Comparison of ENCODE assay signal across 16 cellular contexts in genomic region chr18:57029761-57030160, GRCh38.
DNase-seq lines count a peak whose midpoint lies in the region; ATAC-seq, FAIRE-seq and TF ChIP-seq lines count a peak whose summit lies in the region.
"Had no signal": no experiment of that assay in that cellular context is flagged by ENCODE, and none has a peak within 500 bp of the region (broad histone marks: within the 10 kb centered on the region; RNA-seq: fewer than 3 reads in every experiment).

No MANE protein-coding gene starts in this region.

- DNase-seq in NCI-H1417 (lab: John Stamatoyannopoulos, UW), result peak; percentile 22 to 66 (median 34)
- no peak for DNase-seq in NCI-H1417 treated with DMSO at 0.1 percent for 48 hours (lab: John Stamatoyannopoulos, UW)
- DNase-seq in NCI-H2171 (lab: John Stamatoyannopoulos, UW), result peak; percentile 96
- DNase-seq in GM12878 (ENCODE audit: low read depth, low spot score), result no peak
- DNase-seq in retinal pigment epithelial cell (ENCODE audit: low read depth), result no peak
- DNase-seq in sigmoid colon, result no peak
- no peak for DNase-seq in activated CD4-positive, alpha-beta T cell treated with anti-CD3 and anti-CD28 coated beads for 1 hour
- DNase-seq: activated CD4-positive, alpha-beta T cell treated with anti-CD3 and anti-CD28 coated beads, Interleukin-2, amount 50 U/mL, for 4 hours; activated naive CD4-positive, alpha-beta T cell treated with anti-CD3 and anti-CD28 coated beads, Interleukin-2, amount 50 U/mL, for 16 hours; GOT3; heart left ventricle; midbrain; retina; trophoblast cell had no signal

- intact Hi-C loops in GM12878 (cut with micrococcal nuclease; ENCODE audit: unreplicated experiment) (no loop called here), sigmoid colon (cut with DNase I) (no loop called here)

- no peak overlapping the region for H3K4me3 ChIP-seq in GM12878
- no peak overlapping the region for H3K4me3 ChIP-seq in retinal pigment epithelial cell (ENCODE audit: low read length)
- H3K4me3 ChIP-seq in sigmoid colon, result no peak overlapping the region
- H3K4me3 ChIP-seq: heart left ventricle had no signal

- ATAC-seq in GM12878 (no peak), HG03432 (IDR thresholded peaks at IDR 0.05; ENCODE audit: unreplicated experiment) (no peak)
- ATAC-seq: heart left ventricle had no signal

- no peak overlapping the region for H3K9ac ChIP-seq in GM12878 (ENCODE audit: control insufficient read depth, insufficient read depth, low read length)

- 96% methylated on average over 5 of the region's 5 CpGs for WGBS in GM12878 (ENCODE audit: insufficient coverage, insufficient replicate concordance, low lambda C conversion rate, missing lambda C conversion rate)
- WGBS in sigmoid colon, 2 donors, result 96 to 97% methylated on average over 5 of the region's 5 CpGs

- H3K79me2 ChIP-seq in GM12878 (ENCODE audit: control insufficient read depth, insufficient read depth, low read length), result no peaks in the 10 kb centered on the region

- BruUV-seq in GM12878 (replicated peaks; lab: Mats Ljungman, UMichigan), result no TSS peak

- H3K9me3 ChIP-seq in GM12878 (replicated peaks; ENCODE audit: control insufficient read depth, insufficient read depth, low read length) (no peaks in the 10 kb centered on the region), sigmoid colon (no peaks in the 10 kb centered on the region)
- H3K9me3 ChIP-seq: heart left ventricle had no signal

- TF ChIP-seq EP300 in GM12878 (IDR thresholded peaks at IDR 0.05; ENCODE audit: borderline replicate concordance in 1 of 2, control insufficient read depth in 1 of 2, low read depth in 2 of 2, low read length in 2 of 2) (no peak), sigmoid colon (IDR thresholded peaks at IDR 0.05) (no peak)

- FAIRE-seq in GM12878 (lab: Jason Lieb, UNC), result no peak
- FAIRE-seq: A204.1 had no signal

- H3K36me3 ChIP-seq in GM12878 (ENCODE audit: control insufficient read depth in 2 of 2, insufficient read depth in 2 of 2, low read length in 1 of 2) (no peaks in the 10 kb centered on the region; a peak in 3 of 4 replicates), sigmoid colon (peaks cover 0 to 40% (median 13%) of the 10 kb centered on the region in 4 donors)

- SMC1A ChIA-PET in GM12878 (lab: Charles Lee; ENCODE audit: uncharacterized antibody, unreplicated experiment), result interaction anchor here (1.4 to 3.0 kb wide), 2 partner anchors 47 to 160 kb away, joined by 3 to 11 read pairs; no protein-coding TSS in a partner anchor

- RAD21 ChIA-PET in GM12878 (lab: Charles Lee; ENCODE audit: unreplicated experiment), result no interaction called here

- 0 out of 6 replicates have a peak, but pooled peaks of 1 of the 3 experiments have one; percentile 5 for TF ChIP-seq CTCF in GM12878 (IDR thresholded peaks at IDR 0.05 in 2 of 3, conservative IDR thresholded peaks at IDR 0.05 in 1 of 3; ENCODE audit: control insufficient read depth in 2 of 3, extremely low read depth in 1 of 3, insufficient read depth in 1 of 3, low read depth in 3 of 3, low read length in 3 of 3)
- TF ChIP-seq CTCF in retinal pigment epithelial cell (conservative IDR thresholded peaks at IDR 0.05; ENCODE audit: low read depth, low read length), result peak; percentile 24
- TF ChIP-seq CTCF in sigmoid colon (IDR thresholded peaks at IDR 0.05), result no peak

- no peak overlapping the region for H2AFZ ChIP-seq in GM12878 (ENCODE audit: control insufficient read depth, low read depth, low read length)

- H3K4me2 ChIP-seq in GM12878 (ENCODE audit: control insufficient read depth, insufficient read depth), result no peak overlapping the region

- in situ Hi-C loops in GM12878 (cut with MboI), result no loop called here

- TF ChIP-seq POLR2A in GM12878 (IDR thresholded peaks at IDR 0.05; ENCODE audit: low read depth, low read length) (no peak), sigmoid colon (IDR thresholded peaks at IDR 0.05) (no peak)

- CTCF ChIA-PET in GM12878 (lab: Yijun Ruan, JAX), result interaction anchor here (0.8 kb wide), 1 partner anchor 161 kb away, joined by 3 read pairs; no protein-coding TSS in a partner anchor

- H4K20me1 ChIP-seq in GM12878 (ENCODE audit: control insufficient read depth, insufficient read depth), result no peaks in the 10 kb centered on the region

- H3K27me3 ChIP-seq in GM12878 (replicated peaks in 1 of 2; ENCODE audit: control insufficient read depth in 2 of 2, insufficient read depth in 2 of 2, low read length in 1 of 2) (no peaks in the 10 kb centered on the region), sigmoid colon (no peaks in the 10 kb centered on the region)
- H3K27me3 ChIP-seq: heart left ventricle had no signal

- H3K27ac ChIP-seq in GM12878 (ENCODE audit: control insufficient read depth, insufficient read depth), result no peak overlapping the region
- no peak overlapping the region for H3K27ac ChIP-seq in sigmoid colon
- H3K27ac ChIP-seq: heart left ventricle had no signal

- no peaks in the 10 kb centered on the region for H3K4me1 ChIP-seq in GM12878 (ENCODE audit: control insufficient read depth, insufficient read depth, low read length)
- no peaks in the 10 kb centered on the region for H3K4me1 ChIP-seq in sigmoid colon
- H3K4me1 ChIP-seq: heart left ventricle had no signal

- TF ChIP-seq RAD21 in GM12878 (IDR thresholded peaks at IDR 0.05; ENCODE audit: insufficient read depth, low read depth, low read length), result 0 out of 2 replicates have a peak, but pooled peaks have one; percentile 12

- POLR2A ChIA-PET in GM12878 (lab: Charles Lee), result no interaction called here

TF ChIP-seq in GM12878, 131 proteins besides CTCF, POLR2A, EP300 and RAD21 (continues in another document):
- no peak for TF ChIP-seq ETV6 (conservative IDR thresholded peaks at IDR 0.05 in 1 of 2, IDR thresholded peaks at IDR 0.05 in 1 of 2; ENCODE audit: borderline replicate concordance in 1 of 2, low read depth in 1 of 2)
- TF ChIP-seq SUZ12 (IDR thresholded peaks at IDR 0.05; ENCODE audit: unreplicated experiment), result no peak
- TF ChIP-seq NRF1 (conservative IDR thresholded peaks at IDR 0.05; ENCODE audit: low read depth, low read length), result no peak
- no peak for TF ChIP-seq ZBTB40 (IDR thresholded peaks at IDR 0.05; ENCODE audit: borderline replicate concordance)
- no peak for TF ChIP-seq ZNF592 (IDR thresholded peaks at IDR 0.05)
- TF ChIP-seq RB1 (IDR thresholded peaks at IDR 0.05; ENCODE audit: borderline replicate concordance), result no peak
- no peak for TF ChIP-seq NR2F1 (conservative IDR thresholded peaks at IDR 0.05)

Comparison
In these comparisons a context has a peak if more than half of its experiments do, and no peak if none do; other contexts are left out.
1. DNase-seq: peak in NCI-H1417 (3 of 3) and NCI-H2171 (single experiment); none in NCI-H1417 treated with DMSO at 0.1 percent for 48 hours (single experiment), GM12878 (single experiment), retinal pigment epithelial cell (single experiment), sigmoid colon (single experiment) and activated CD4-positive, alpha-beta T cell treated with anti-CD3 and anti-CD28 coated beads for 1 hour (single experiment).